In the genomic region with DNA sequence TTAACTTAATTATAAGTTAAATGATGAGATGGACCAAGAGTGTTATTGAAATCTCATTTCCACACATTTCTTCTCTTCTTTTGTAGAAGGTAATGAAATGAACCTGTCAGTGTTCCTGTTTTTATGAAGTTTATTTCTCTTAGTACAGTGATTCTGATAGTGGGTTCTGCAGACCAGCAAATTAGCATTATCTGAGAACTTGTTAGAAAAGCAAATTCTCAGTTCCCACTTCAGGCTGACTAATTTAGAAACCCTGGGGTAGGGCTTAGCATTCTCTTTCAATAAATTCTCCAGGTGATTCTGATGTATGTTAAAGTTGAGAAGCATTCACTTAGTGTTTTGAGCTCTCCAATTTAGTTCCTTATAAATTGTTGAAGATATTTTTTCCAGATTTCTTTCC, we compare ENCODE assay signal across 7 cellular contexts.
DNase-seq lines count a peak whose midpoint lies in the region; ATAC-seq lines count a peak whose summit lies in the region.
"Not testable (repeated sequence)": the region's sequence is repeated elsewhere in the genome, so short reads cannot be mapped to it uniquely, and the experiment has no call there.

No MANE protein-coding gene starts in this region.

- H3K36me3 Mint-ChIP-seq in memory B cell, result not testable (repeated sequence)

- not testable (repeated sequence) for H3K4me1 Mint-ChIP-seq in memory B cell

- DNase-seq in memory B cell (ENCODE audit: low spot score in 2 of 2), result not testable (repeated sequence)

- H3K9me3 Mint-ChIP-seq in memory B cell, result not testable (repeated sequence)

- not testable (repeated sequence) for H3K27me3 Mint-ChIP-seq in memory B cell

- H3K27ac Mint-ChIP-seq in memory B cell, result not testable (repeated sequence)

- ATAC-seq in GM18858 (IDR thresholded peaks at IDR 0.05; ENCODE audit: unreplicated experiment), result peak; percentile 77
- ATAC-seq in GM19351 (IDR thresholded peaks at IDR 0.05; ENCODE audit: unreplicated experiment), result peak; percentile 82
- ATAC-seq in GM21786 (IDR thresholded peaks at IDR 0.05; ENCODE audit: unreplicated experiment), result peak; percentile 78
- peak; percentile 68 for ATAC-seq in HG02938 (IDR thresholded peaks at IDR 0.05; ENCODE audit: unreplicated experiment)
- ATAC-seq in HG03280 (IDR thresholded peaks at IDR 0.05; ENCODE audit: unreplicated experiment), result peak; percentile 76
- ATAC-seq in activated CD4-positive, CD25-positive, alpha-beta regulatory T cell treated with anti-CD3 and anti-CD28 coated beads, Interleukin-2, amount 50 U/mL, for 24 hours, result peak; percentile 76 to 85
- peak; percentile 83 for ATAC-seq in memory B cell (ENCODE audit: low read depth)

- not testable (repeated sequence) for H3K4me3 Mint-ChIP-seq in memory B cell
